Comparison of ENCODE assay signal across 12 cellular contexts in the genomic region with DNA sequence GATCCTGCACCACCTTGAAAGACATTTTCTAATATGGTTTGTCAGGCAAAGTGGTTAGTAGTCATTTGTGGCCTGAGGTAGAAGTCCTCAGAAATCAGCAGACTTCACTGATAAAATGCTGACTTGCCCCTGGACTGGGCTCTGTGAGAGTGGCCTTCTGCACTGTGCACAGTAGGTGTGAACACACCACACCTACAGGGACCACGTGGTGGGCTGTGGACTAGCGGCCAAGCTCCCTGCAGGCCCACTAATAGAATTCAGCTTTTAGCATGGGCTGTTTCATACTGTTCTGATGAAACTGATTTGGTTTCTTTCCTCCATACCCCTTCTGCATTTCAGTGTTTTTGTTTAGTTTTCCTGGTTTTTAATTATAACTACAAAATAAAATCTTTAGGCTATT.
"Had no signal": no experiment of that assay in that cellular context is flagged by ENCODE, and none has a peak within 500 bp of the region (broad histone marks: within the 10 kb centered on the region; RNA-seq: fewer than 3 reads in every experiment).

No MANE protein-coding gene starts in this region.

- H3K27me3 ChIP-seq: ascending aorta, sigmoid colon had no signal

- H3K27ac ChIP-seq: ascending aorta, lower lobe of right lung, thoracic aorta had no signal

- H3K27me3 Mint-ChIP-seq: activated naive CD8-positive, alpha-beta T cell treated with anti-CD3 and anti-CD28 coated beads, Interleukin-2, amount 50 U/mL, for 24 hours; stimulated activated naive CD8-positive, alpha-beta T cell treated with anti-CD3 and anti-CD28 coated beads, Interleukin-15, amount 100 ng/mL, for 72 hours had no signal

- H3K4me3 Mint-ChIP-seq: activated naive CD8-positive, alpha-beta T cell treated with anti-CD3 and anti-CD28 coated beads, Interleukin-2, amount 50 U/mL, for 24 hours; neural crest cell; T-helper 2 cell treated with Interferon-gamma antibody and Interleukin-4, amounts not matched to agents 5 μg/mL and 100 μg/mL, for 36 hours had no signal

- H3K9me3 ChIP-seq: ascending aorta, lower lobe of right lung, sigmoid colon, thoracic aorta had no signal

- H3K9me3 Mint-ChIP-seq: activated naive CD4-positive, alpha-beta T cell treated with anti-CD3 and anti-CD28 coated beads for 36 hours; activated naive CD8-positive, alpha-beta T cell treated with anti-CD3 and anti-CD28 coated beads, Interleukin-2, amount 50 U/mL, for 24 hours; activated T-helper 2 cell treated with anti-CD3 and anti-CD28 coated beads, Interferon-gamma antibody, Interleukin-2, Interleukin-4, amounts not matched to agents 10 μg/mL and 5 μg/mL and 100 μg/mL, durations not matched to agents 14 hours and 24 hours and 36 hours; immature natural killer cell; mesothelial cell of epicardium; neural crest cell; stimulated activated naive CD8-positive, alpha-beta T cell treated with anti-CD3 and anti-CD28 coated beads, Interleukin-15, amount 100 ng/mL, for 72 hours; T-helper 2 cell treated with Interferon-gamma antibody and Interleukin-4, amounts not matched to agents 5 μg/mL and 100 μg/mL, for 36 hours had no signal

- H3K27ac Mint-ChIP-seq: activated naive CD4-positive, alpha-beta T cell treated with anti-CD3 and anti-CD28 coated beads for 36 hours; activated naive CD8-positive, alpha-beta T cell treated with anti-CD3 and anti-CD28 coated beads, Interleukin-2, amount 50 U/mL, for 24 hours; activated T-helper 2 cell treated with anti-CD3 and anti-CD28 coated beads, Interferon-gamma antibody, Interleukin-2, Interleukin-4, amounts not matched to agents 10 μg/mL and 5 μg/mL and 100 μg/mL, durations not matched to agents 14 hours and 24 hours and 36 hours; immature natural killer cell; mesothelial cell of epicardium; stimulated activated naive CD8-positive, alpha-beta T cell treated with anti-CD3 and anti-CD28 coated beads, Interleukin-15, amount 100 ng/mL, for 72 hours; T-helper 2 cell treated with Interferon-gamma antibody and Interleukin-4, amounts not matched to agents 5 μg/mL and 100 μg/mL, for 36 hours had no signal

- H3K4me1 ChIP-seq: ascending aorta, lower lobe of right lung, sigmoid colon had no signal
